ENCODE assay signal across 19 cellular contexts in genomic region chr3:44026224-44026865, GRCh38.
"Had no signal": no experiment of that assay in that cellular context is flagged by ENCODE, and none has a peak within 500 bp of the region (broad histone marks: within the 10 kb centered on the region; RNA-seq: fewer than 3 reads in every experiment).

No MANE protein-coding gene starts in this region.

- H3K36me3 ChIP-seq: heart left ventricle, neural progenitor cell, pancreas, stomach, thoracic aorta had no signal

- H2AFZ ChIP-seq: neural progenitor cell had no signal

- H3K27ac ChIP-seq: heart left ventricle, neural progenitor cell, pancreas, stomach, thoracic aorta had no signal

- H3K4me3 ChIP-seq: heart left ventricle, neural progenitor cell, pancreas, stomach, thoracic aorta had no signal

- H3K4me2 ChIP-seq: neural progenitor cell had no signal

- H3K9me3 ChIP-seq: heart left ventricle, pancreas, stomach, thoracic aorta had no signal

- FAIRE-seq: colon, frontal cortex, pancreas, small intestine, urothelium cell line had no signal

- H3K9ac ChIP-seq: neural progenitor cell had no signal

- ATAC-seq: heart left ventricle; left lobe of liver; natural killer cell treated with Interleukin-12 subunit alpha and Interleukin-12 subunit beta and Interleukin-15 and Interleukin-18, amount 100 ng/mL, for 72 hours; pancreas; right cardiac atrium had no signal

- DNase-seq: cerebellar nuclear complex; erythroblast; heart left ventricle; hypothalamus; occipital lobe; pancreas; right cardiac atrium; small intestine; stimulated activated CD4-positive, alpha-beta T cell treated with anti-CD3 and anti-CD28 coated beads, Interleukin-12 subunit alpha, Interleukin-12 subunit beta, amount 100 ng/mL, for 4 hours; stimulated activated naive CD4-positive, alpha-beta T cell; stomach; substantia nigra had no signal
